1 cellular context compared by ENCODE assay signal in the genomic region with DNA sequence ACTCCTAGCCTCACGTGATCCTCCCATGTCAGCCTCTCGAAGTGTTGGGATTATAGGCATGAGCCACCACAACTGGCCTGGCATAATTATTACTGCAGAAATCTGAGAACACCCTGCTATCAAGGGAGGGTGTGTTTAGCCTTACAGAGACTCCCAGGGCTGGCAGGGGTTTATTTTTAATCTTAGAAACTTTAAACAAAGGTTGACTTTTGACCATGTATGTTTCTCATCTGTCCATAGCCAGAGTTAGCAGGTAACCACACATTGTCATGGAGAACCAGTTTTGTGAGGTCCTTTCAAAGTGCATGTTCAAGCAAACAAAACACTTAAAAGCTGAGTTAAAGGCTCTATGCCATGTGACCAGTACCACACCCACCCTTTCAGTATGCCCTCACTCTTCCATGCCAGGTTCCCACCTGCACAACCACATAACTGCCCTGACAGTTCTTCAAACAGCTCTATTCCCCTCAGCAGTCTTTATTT.
TF ChIP-seq lines count a peak whose summit lies in the region.

No MANE protein-coding gene starts in this region.

TF ChIP-seq in HepG2, 621 proteins besides CTCF, POLR2A, EP300 and RAD21:
- TF ChIP-seq SOX6 (IDR thresholded peaks at IDR 0.05) (no peak), SOX6 (CRISPR knock-in tag; IDR thresholded peaks at IDR 0.05) (peak; percentile 17; the same call in 1 of the 2 replicates), REXO4 (CRISPR knock-in tag; IDR thresholded peaks at IDR 0.05; ENCODE audit: borderline replicate concordance) (no peak), POLR2G (IDR thresholded peaks at IDR 0.05; ENCODE audit: low read depth, low read length) (peak; percentile 15; the same call in 1 of the 2 replicates)
